Comparison of ENCODE assay signal across 8 cellular contexts in the genomic region with DNA sequence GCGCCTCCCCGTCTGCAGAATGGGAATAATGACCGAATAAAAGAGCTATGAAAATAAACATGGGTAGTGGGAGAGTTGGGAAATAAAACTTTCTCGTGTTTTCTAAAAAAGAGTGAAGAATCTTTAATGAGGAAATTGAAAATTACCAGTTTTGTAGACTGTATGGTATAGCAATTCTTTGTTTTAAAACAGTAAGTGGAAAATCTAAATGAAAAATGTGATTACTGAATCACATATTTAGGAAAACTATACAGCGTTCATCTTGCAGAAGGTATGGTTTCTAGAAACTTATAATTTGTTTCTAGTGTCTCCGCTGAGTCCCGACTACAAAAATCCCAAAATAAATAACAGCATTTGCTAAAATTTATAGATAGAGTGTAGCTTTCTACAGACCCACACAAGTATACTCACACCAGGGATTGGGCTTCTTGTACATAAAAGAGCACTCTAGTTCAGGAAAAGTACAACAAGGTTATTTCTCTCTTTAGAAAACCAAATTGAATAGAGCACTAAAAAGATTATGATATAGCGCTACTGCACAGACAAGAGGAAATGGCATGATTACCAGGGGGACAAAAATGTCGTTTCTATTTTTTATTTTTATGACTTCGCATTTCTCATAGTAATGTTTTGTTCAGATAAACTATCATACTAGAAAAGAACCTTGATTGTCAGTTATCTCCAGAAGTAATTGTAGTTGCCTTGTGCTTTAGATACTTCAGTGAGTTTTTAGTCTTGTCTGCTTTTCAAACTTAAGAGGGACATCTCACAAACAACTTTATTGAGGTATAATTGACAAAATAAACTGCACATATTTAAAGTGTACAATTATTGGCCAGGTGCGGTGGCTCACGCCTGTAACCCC. TPM values are rescaled to one million over a fixed set of nuclear protein-coding genes. Genes with fewer than 3 reads are reported as not detected.
DNase-seq lines count a peak whose midpoint lies in the region; ATAC-seq and TF ChIP-seq lines count a peak whose summit lies in the region.

No MANE protein-coding gene starts in this region.

- TF ChIP-seq RAD21 in liver (IDR thresholded peaks at IDR 0.05) = no peak

- H3K9me3 Mint-ChIP-seq in activated naive CD4-positive, alpha-beta T cell treated with anti-CD3 and anti-CD28 coated beads, Interleukin-2, amount 50 U/mL, for 24 hours = no peaks in the 10 kb centered on the region
- H3K9me3 Mint-ChIP-seq in type B pancreatic cell = no peaks in the 10 kb centered on the region

- H3K4me3 ChIP-seq in ascending aorta = peak overlapping the region; percentile 96 to 97
- peak overlapping the region; percentile 76 to 100 (median 87) for H3K4me3 ChIP-seq in liver (ENCODE audit: low read depth in 1 of 3, low read length in 3 of 3)

- no peaks in the 10 kb centered on the region for H3K27me3 Mint-ChIP-seq in activated naive CD4-positive, alpha-beta T cell treated with anti-CD3 and anti-CD28 coated beads, Interleukin-2, amount 50 U/mL, for 24 hours
- H3K27me3 Mint-ChIP-seq in type B pancreatic cell = no peaks in the 10 kb centered on the region

- WGBS in liver = 29% methylated on average over 12 of the region's 12 CpGs

- peaks cover 3% of the 10 kb centered on the region for H3K36me3 Mint-ChIP-seq in activated naive CD4-positive, alpha-beta T cell treated with anti-CD3 and anti-CD28 coated beads, Interleukin-2, amount 50 U/mL, for 24 hours
- H3K36me3 Mint-ChIP-seq in type B pancreatic cell = no peaks in the 10 kb centered on the region

- peak overlapping the region; percentile 83 to 86 for H3K9ac ChIP-seq in liver (ENCODE audit: low read depth in 1 of 2, low read length in 2 of 2)

- H3K4me1 ChIP-seq in ascending aorta (peaks cover 0 to 7% of the 10 kb centered on the region in 2 donors), liver (ENCODE audit: control insufficient read depth in 4 of 4, insufficient read depth in 4 of 4, low read length in 3 of 4) (peaks cover 1 to 38% (median 24%) of the 10 kb centered on the region in 4 donors)

- peak overlapping the region; percentile 95 for H3K27ac Mint-ChIP-seq in activated naive CD4-positive, alpha-beta T cell treated with anti-CD3 and anti-CD28 coated beads, Interleukin-2, amount 50 U/mL, for 24 hours
- peak overlapping the region; percentile 92 for H3K27ac Mint-ChIP-seq in type B pancreatic cell

- H3K27ac ChIP-seq in ascending aorta = peak overlapping the region; percentile 98 to 99
- peak overlapping the region; percentile 74 to 87 for H3K27ac ChIP-seq in liver (ENCODE audit: low read depth in 1 of 2, low read length in 2 of 2)

- intact Hi-C loops in ascending aorta (cut with DNase I) = loop anchor here (1.0 to 5.0 kb wide), 5 partner anchors 232 to 761 kb away; a partner anchor contains a TSS

- no peak for ATAC-seq in GM21423 (IDR thresholded peaks at IDR 0.05; ENCODE audit: unreplicated experiment)

- no peaks in the 10 kb centered on the region for H3K27me3 ChIP-seq in ascending aorta
- no peaks in the 10 kb centered on the region for H3K27me3 ChIP-seq in liver (ENCODE audit: control insufficient read depth in 4 of 4, insufficient read depth in 4 of 4, low read length in 3 of 4)

- peaks cover 50% of the 10 kb centered on the region for H3K4me1 Mint-ChIP-seq in activated naive CD4-positive, alpha-beta T cell treated with anti-CD3 and anti-CD28 coated beads, Interleukin-2, amount 50 U/mL, for 24 hours
- peaks cover 22% of the 10 kb centered on the region for H3K4me1 Mint-ChIP-seq in type B pancreatic cell (ENCODE audit: unreplicated experiment)

- no peaks in the 10 kb centered on the region for H3K9me3 ChIP-seq in ascending aorta
- H3K9me3 ChIP-seq in liver (ENCODE audit: control insufficient read depth in 4 of 4, low read length in 3 of 4) = no peaks in the 10 kb centered on the region

- H3K36me3 ChIP-seq in ascending aorta (no peaks in the 10 kb centered on the region), liver (ENCODE audit: control insufficient read depth in 4 of 4, insufficient read depth in 3 of 4, low read depth in 1 of 4, low read length in 3 of 4) (no peaks in the 10 kb centered on the region)

- peak overlapping the region; percentile 93 for H3K4me3 Mint-ChIP-seq in activated naive CD4-positive, alpha-beta T cell treated with anti-CD3 and anti-CD28 coated beads, Interleukin-2, amount 50 U/mL, for 24 hours
- peak overlapping the region; percentile 93 for H3K4me3 Mint-ChIP-seq in type B pancreatic cell

- TF ChIP-seq CTCF in ascending aorta (IDR thresholded peaks at IDR 0.05) (no peak), liver (IDR thresholded peaks at IDR 0.05; ENCODE audit: low read depth, low read length, missing input control) (no peak), type B pancreatic cell (conservative IDR thresholded peaks at IDR 0.05) (peak; percentile 16)

- no peak for DNase-seq in activated naive CD4-positive, alpha-beta T cell treated with anti-CD3 and anti-CD28 coated beads, Interleukin-2, amount 50 U/mL, for 16 hours
- DNase-seq in ascending aorta (ENCODE audit: low spot score in 2 of 2) = no peak
- DNase-seq in type B pancreatic cell (ENCODE audit: extremely low spot score, unreplicated experiment) = no peak
- DNase-seq in NK-92 (lab: John Stamatoyannopoulos, UW; ENCODE audit: unreplicated experiment) = no peak
- DNase-seq in NCI-H1694 (lab: John Stamatoyannopoulos, UW) = no peak

TF ChIP-seq in liver, 16 proteins besides CTCF, POLR2A, EP300 and RAD21:
- no peak for TF ChIP-seq EGR1 (IDR thresholded peaks at IDR 0.05; ENCODE audit: low read depth in 2 of 2)
- TF ChIP-seq HNF4A (conservative IDR thresholded peaks at IDR 0.05) = peak in 1 of 2 donors; percentile 13
TF ChIP-seq in liver: peak in this region for 1.

RNA-seq across cellular contexts. Expression of a gene that starts 1.0 kb away (rescaled TPM):
- 32.2 TPM for total RNA-seq in ascending aorta
- total RNA-seq in liver = 10 to 100 TPM; 14.4 to 19.6 TPM
- polyA plus RNA-seq in liver = 10 to 100 TPM in 1 of 2 donors, 1 to 10 TPM in 1; 7.7 to 16.8 TPM
- 54.2 and 58.8 TPM in 2 replicates for total RNA-seq in type B pancreatic cell (ENCODE audit: low replicate concordance)
